Comparison of ENCODE assay signal across 1 cellular context in the genomic region with DNA sequence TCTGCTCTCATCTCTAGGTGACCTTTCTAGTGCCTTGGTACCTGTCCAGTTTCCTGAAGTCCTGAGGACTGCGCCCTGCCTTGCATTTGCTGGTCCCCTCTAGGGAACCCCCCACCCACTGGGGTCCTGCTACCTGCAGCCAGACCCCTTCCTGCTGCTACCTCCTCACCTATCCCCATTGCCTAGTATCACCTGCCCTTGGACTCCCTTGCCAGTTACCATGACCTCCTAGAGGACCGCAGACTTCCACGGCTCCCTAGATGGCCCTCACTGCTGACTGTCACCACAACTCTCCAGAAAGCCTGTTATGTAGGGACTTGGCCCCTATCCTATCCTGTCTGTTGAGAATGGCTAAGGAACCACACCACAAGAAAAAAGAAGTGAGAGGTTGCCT.
TF ChIP-seq lines count a peak whose summit lies in the region.

No MANE protein-coding gene starts in this region.

TF ChIP-seq in HepG2, 621 proteins besides CTCF, POLR2A, EP300 and RAD21:
- TF ChIP-seq, protein P1, sequence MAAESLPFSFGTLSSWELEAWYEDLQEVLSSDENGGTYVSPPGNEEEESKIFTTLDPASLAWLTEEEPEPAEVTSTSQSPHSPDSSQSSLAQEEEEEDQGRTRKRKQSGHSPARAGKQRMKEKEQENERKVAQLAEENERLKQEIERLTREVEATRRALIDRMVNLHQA (CRISPR knock-in tag; IDR thresholded peaks at IDR 0.05), result no peak
- TF ChIP-seq ZBTB1 (CRISPR knock-in tag; IDR thresholded peaks at IDR 0.05; ENCODE audit: borderline replicate concordance) (no peak), ZNF773 (CRISPR knock-in tag; IDR thresholded peaks at IDR 0.05; ENCODE audit: borderline replicate concordance) (no peak), ATF1 (CRISPR knock-in tag; IDR thresholded peaks at IDR 0.05) (no peak), NFYC (CRISPR knock-in tag; IDR thresholded peaks at IDR 0.05) (no peak), TGIF2 (CRISPR knock-in tag; IDR thresholded peaks at IDR 0.05) (no peak), DNMT3B (CRISPR knock-in tag; conservative IDR thresholded peaks at IDR 0.05) (no peak), ZNF879 (CRISPR knock-in tag; IDR thresholded peaks at IDR 0.05) (no peak), AHR (CRISPR knock-in tag; IDR thresholded peaks at IDR 0.05) (no peak), KAT2B (IDR thresholded peaks at IDR 0.05; ENCODE audit: borderline replicate concordance, low read depth, low read length) (no peak), GATA4 (IDR thresholded peaks at IDR 0.05; ENCODE audit: borderline replicate concordance, low read depth) (no peak)
- TF ChIP-seq, protein P2, sequence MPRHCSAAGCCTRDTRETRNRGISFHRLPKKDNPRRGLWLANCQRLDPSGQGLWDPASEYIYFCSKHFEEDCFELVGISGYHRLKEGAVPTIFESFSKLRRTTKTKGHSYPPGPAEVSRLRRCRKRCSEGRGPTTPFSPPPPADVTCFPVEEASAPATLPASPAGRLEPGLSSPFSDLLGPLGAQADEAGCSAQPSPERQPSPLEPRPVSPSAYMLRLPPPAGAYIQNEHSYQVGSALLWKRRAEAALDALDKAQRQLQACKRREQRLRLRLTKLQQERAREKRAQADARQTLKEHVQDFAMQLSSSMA (CRISPR knock-in tag; IDR thresholded peaks at IDR 0.05), result no peak
